ENCODE assay signal across 2 cellular contexts in the genomic region with DNA sequence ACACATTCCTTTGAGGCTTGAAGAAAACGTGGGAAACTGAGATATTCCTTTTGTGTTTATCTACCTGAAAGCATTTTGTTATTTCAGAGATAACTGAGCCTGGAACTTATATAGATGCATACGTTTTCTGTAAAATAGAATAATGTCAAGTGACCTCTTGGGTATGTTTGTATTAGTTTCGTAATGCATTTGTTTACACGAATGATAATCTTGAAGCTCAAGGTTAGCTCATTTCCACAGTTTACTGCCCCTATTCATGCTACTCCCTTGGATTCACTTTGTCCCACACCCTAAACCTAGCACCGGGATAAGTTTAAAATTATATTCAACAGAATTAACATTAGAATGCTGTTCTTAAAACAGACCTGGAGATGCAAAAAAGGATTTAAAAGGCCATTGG.
TF ChIP-seq lines count a peak whose summit lies in the region.

No MANE protein-coding gene starts in this region.

TF ChIP-seq in HepG2, 621 proteins besides CTCF, POLR2A, EP300 and RAD21 (continues in another document):
- TF ChIP-seq, protein P1, sequence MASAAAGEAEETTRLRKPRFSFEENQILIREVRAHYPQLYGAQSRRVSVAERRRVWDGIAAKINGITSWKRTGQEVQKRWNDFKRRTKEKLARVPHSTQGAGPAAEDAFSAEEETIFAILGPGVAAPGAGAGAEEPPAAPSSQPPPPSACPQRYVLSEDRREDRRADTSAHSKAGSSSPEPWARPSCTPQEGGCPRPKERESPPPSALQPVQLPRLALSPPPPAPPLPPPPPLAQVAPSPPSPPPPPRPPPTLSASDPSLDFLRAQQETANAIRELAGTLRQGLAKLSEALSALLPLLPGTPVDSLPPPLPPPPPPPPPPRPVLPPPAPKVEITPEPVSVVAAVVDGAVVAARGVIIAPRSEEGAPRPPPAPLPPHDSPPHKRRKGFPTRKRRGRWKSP (CRISPR knock-in tag; IDR thresholded peaks at IDR 0.05): no peak
- no peak for TF ChIP-seq ZFAT (CRISPR knock-in tag; conservative IDR thresholded peaks at IDR 0.05)
- TF ChIP-seq ZNF781 (CRISPR knock-in tag; IDR thresholded peaks at IDR 0.05; ENCODE audit: borderline replicate concordance, not compliant biosample characterization): no peak
- TF ChIP-seq CEBPG (CRISPR knock-in tag; IDR thresholded peaks at IDR 0.05): peak; percentile 23; the same call in 1 of the 2 replicates
- TF ChIP-seq ZNF780A (CRISPR knock-in tag; IDR thresholded peaks at IDR 0.05): no peak
- no peak for TF ChIP-seq ZNF614 (CRISPR knock-in tag; IDR thresholded peaks at IDR 0.05; ENCODE audit: borderline replicate concordance)
- no peak for TF ChIP-seq ELF3 (CRISPR knock-in tag; IDR thresholded peaks at IDR 0.05)
- no peak for TF ChIP-seq KDM6A (CRISPR knock-in tag; IDR thresholded peaks at IDR 0.05; ENCODE audit: low read depth)
- TF ChIP-seq GATAD2A (CRISPR knock-in tag; IDR thresholded peaks at IDR 0.05): peak; percentile 61; the same call in 1 of the 2 replicates
- no peak for TF ChIP-seq ARNT2 (CRISPR knock-in tag; IDR thresholded peaks at IDR 0.05; ENCODE audit: low read depth)
- no peak for TF ChIP-seq AGO1 (IDR thresholded peaks at IDR 0.05; ENCODE audit: low read depth, low read length, poor library complexity, severe bottlenecking)
- TF ChIP-seq, protein P2, sequence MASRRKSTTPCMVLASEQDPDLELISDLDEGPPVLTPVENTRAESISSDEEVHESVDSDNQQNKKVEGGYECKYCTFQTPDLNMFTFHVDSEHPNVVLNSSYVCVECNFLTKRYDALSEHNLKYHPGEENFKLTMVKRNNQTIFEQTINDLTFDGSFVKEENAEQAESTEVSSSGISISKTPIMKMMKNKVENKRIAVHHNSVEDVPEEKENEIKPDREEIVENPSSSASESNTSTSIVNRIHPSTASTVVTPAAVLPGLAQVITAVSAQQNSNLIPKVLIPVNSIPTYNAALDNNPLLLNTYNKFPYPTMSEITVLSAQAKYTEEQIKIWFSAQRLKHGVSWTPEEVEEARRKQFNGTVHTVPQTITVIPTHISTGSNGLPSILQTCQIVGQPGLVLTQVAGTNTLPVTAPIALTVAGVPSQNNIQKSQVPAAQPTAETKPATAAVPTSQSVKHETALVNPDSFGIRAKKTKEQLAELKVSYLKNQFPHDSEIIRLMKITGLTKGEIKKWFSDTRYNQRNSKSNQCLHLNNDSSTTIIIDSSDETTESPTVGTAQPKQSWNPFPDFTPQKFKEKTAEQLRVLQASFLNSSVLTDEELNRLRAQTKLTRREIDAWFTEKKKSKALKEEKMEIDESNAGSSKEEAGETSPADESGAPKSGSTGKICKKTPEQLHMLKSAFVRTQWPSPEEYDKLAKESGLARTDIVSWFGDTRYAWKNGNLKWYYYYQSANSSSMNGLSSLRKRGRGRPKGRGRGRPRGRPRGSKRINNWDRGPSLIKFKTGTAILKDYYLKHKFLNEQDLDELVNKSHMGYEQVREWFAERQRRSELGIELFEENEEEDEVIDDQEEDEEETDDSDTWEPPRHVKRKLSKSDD (CRISPR knock-in tag; IDR thresholded peaks at IDR 0.05; ENCODE audit: low read depth): no peak
- no peak for TF ChIP-seq SUZ12 (IDR thresholded peaks at IDR 0.05; ENCODE audit: low read depth, low read length)
- no peak for TF ChIP-seq TOPORS (CRISPR knock-in tag; IDR thresholded peaks at IDR 0.05)
- no peak for TF ChIP-seq ZZZ3 (CRISPR knock-in tag; IDR thresholded peaks at IDR 0.05; ENCODE audit: borderline replicate concordance)
- no peak for TF ChIP-seq FOXP1 (IDR thresholded peaks at IDR 0.05)
- TF ChIP-seq FOXP1 (CRISPR knock-in tag; IDR thresholded peaks at IDR 0.05): peak; percentile 30; the same call in 1 of the 2 replicates
- no peak for TF ChIP-seq ZNF777 (CRISPR knock-in tag; IDR thresholded peaks at IDR 0.05)
- no peak for TF ChIP-seq ZNF841 (CRISPR knock-in tag; IDR thresholded peaks at IDR 0.05; ENCODE audit: borderline replicate concordance)
- TF ChIP-seq, protein P3, sequence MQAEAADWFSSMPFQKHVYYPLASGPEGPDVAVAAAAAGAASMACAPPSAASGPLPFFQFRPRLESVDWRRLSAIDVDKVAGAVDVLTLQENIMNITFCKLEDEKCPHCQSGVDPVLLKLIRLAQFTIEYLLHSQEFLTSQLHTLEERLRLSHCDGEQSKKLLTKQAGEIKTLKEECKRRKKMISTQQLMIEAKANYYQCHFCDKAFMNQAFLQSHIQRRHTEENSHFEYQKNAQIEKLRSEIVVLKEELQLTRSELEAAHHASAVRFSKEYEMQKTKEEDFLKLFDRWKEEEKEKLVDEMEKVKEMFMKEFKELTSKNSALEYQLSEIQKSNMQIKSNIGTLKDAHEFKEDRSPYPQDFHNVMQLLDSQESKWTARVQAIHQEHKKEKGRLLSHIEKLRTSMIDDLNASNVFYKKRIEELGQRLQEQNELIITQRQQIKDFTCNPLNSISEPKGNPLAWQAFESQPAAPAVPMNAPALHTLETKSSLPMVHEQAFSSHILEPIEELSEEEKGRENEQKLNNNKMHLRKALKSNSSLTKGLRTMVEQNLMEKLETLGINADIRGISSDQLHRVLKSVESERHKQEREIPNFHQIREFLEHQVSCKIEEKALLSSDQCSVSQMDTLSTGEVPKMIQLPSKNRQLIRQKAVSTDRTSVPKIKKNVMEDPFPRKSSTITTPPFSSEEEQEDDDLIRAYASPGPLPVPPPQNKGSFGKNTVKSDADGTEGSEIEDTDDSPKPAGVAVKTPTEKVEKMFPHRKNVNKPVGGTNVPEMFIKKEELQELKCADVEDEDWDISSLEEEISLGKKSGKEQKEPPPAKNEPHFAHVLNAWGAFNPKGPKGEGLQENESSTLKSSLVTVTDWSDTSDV (CRISPR knock-in tag; IDR thresholded peaks at IDR 0.05): no peak
- TF ChIP-seq ZBTB1 (CRISPR knock-in tag; IDR thresholded peaks at IDR 0.05; ENCODE audit: borderline replicate concordance): no peak
- no peak for TF ChIP-seq TMF1 (CRISPR knock-in tag; IDR thresholded peaks at IDR 0.05; ENCODE audit: low read depth)
- TF ChIP-seq SAFB2 (CRISPR knock-in tag; IDR thresholded peaks at IDR 0.05; ENCODE audit: borderline replicate concordance, low read depth): no peak
- TF ChIP-seq, protein P4, sequence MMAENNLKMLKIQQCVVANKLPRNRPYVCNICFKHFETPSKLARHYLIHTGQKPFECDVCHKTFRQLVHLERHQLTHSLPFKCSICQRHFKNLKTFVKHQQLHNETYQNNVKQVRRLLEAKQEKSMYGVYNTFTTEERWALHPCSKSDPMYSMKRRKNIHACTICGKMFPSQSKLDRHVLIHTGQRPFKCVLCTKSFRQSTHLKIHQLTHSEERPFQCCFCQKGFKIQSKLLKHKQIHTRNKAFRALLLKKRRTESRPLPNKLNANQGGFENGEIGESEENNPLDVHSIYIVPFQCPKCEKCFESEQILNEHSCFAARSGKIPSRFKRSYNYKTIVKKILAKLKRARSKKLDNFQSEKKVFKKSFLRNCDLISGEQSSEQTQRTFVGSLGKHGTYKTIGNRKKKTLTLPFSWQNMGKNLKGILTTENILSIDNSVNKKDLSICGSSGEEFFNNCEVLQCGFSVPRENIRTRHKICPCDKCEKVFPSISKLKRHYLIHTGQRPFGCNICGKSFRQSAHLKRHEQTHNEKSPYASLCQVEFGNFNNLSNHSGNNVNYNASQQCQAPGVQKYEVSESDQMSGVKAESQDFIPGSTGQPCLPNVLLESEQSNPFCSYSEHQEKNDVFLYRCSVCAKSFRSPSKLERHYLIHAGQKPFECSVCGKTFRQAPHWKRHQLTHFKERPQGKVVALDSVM (CRISPR knock-in tag; IDR thresholded peaks at IDR 0.05): no peak
- no peak; the same call in 1 of the 2 replicates for TF ChIP-seq NR2F6 (IDR thresholded peaks at IDR 0.05)
- TF ChIP-seq NR2F6 (CRISPR knock-in tag; IDR thresholded peaks at IDR 0.05): peak; percentile 42; the same call in 1 of the 2 replicates

TF ChIP-seq in GM12878, 131 proteins besides CTCF, POLR2A, EP300 and RAD21:
- TF ChIP-seq, protein P5, sequence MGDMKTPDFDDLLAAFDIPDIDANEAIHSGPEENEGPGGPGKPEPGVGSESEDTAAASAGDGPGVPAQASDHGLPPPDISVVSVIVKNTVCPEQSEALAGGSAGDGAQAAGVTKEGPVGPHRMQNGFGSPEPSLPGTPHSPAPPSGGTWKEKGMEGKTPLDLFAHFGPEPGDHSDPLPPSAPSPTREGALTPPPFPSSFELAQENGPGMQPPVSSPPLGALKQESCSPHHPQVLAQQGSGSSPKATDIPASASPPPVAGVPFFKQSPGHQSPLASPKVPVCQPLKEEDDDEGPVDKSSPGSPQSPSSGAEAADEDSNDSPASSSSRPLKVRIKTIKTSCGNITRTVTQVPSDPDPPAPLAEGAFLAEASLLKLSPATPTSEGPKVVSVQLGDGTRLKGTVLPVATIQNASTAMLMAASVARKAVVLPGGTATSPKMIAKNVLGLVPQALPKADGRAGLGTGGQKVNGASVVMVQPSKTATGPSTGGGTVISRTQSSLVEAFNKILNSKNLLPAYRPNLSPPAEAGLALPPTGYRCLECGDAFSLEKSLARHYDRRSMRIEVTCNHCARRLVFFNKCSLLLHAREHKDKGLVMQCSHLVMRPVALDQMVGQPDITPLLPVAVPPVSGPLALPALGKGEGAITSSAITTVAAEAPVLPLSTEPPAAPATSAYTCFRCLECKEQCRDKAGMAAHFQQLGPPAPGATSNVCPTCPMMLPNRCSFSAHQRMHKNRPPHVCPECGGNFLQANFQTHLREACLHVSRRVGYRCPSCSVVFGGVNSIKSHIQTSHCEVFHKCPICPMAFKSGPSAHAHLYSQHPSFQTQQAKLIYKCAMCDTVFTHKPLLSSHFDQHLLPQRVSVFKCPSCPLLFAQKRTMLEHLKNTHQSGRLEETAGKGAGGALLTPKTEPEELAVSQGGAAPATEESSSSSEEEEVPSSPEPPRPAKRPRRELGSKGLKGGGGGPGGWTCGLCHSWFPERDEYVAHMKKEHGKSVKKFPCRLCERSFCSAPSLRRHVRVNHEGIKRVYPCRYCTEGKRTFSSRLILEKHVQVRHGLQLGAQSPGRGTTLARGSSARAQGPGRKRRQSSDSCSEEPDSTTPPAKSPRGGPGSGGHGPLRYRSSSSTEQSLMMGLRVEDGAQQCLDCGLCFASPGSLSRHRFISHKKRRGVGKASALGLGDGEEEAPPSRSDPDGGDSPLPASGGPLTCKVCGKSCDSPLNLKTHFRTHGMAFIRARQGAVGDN (IDR thresholded peaks at IDR 0.05): no peak
- TF ChIP-seq RAD51 (IDR thresholded peaks at IDR 0.05) (no peak), IKZF1 (conservative IDR thresholded peaks at IDR 0.05) (no peak)
- TF ChIP-seq, protein P6, sequence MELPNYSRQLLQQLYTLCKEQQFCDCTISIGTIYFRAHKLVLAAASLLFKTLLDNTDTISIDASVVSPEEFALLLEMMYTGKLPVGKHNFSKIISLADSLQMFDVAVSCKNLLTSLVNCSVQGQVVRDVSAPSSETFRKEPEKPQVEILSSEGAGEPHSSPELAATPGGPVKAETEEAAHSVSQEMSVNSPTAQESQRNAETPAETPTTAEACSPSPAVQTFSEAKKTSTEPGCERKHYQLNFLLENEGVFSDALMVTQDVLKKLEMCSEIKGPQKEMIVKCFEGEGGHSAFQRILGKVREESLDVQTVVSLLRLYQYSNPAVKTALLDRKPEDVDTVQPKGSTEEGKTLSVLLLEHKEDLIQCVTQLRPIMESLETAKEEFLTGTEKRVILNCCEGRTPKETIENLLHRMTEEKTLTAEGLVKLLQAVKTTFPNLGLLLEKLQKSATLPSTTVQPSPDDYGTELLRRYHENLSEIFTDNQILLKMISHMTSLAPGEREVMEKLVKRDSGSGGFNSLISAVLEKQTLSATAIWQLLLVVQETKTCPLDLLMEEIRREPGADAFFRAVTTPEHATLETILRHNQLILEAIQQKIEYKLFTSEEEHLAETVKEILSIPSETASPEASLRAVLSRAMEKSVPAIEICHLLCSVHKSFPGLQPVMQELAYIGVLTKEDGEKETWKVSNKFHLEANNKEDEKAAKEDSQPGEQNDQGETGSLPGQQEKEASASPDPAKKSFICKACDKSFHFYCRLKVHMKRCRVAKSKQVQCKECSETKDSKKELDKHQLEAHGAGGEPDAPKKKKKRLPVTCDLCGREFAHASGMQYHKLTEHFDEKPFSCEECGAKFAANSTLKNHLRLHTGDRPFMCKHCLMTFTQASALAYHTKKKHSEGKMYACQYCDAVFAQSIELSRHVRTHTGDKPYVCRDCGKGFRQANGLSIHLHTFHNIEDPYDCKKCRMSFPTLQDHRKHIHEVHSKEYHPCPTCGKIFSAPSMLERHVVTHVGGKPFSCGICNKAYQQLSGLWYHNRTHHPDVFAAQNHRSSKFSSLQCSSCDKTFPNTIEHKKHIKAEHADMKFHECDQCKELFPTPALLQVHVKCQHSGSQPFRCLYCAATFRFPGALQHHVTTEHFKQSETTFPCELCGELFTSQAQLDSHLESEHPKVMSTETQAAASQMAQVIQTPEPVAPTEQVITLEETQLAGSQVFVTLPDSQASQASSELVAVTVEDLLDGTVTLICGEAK (IDR thresholded peaks at IDR 0.05; ENCODE audit: borderline replicate concordance): no peak
- TF ChIP-seq, protein P7, sequence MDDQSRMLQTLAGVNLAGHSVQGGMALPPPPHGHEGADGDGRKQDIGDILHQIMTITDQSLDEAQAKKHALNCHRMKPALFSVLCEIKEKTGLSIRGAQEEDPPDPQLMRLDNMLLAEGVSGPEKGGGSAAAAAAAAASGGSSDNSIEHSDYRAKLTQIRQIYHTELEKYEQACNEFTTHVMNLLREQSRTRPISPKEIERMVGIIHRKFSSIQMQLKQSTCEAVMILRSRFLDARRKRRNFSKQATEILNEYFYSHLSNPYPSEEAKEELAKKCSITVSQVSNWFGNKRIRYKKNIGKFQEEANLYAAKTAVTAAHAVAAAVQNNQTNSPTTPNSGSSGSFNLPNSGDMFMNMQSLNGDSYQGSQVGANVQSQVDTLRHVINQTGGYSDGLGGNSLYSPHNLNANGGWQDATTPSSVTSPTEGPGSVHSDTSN (IDR thresholded peaks at IDR 0.05; ENCODE audit: insufficient replicate concordance, low read depth, low read length): no peak
TF ChIP-seq in GM12878: peak in this region for 0.
